10 cellular contexts compared by ENCODE assay signal in genomic region chr18:46518438-46518837, GRCh38.
DNase-seq lines count a peak whose midpoint lies in the region; ATAC-seq and TF ChIP-seq lines count a peak whose summit lies in the region.
"Had no signal": no experiment of that assay in that cellular context is flagged by ENCODE, and none has a peak within 500 bp of the region (broad histone marks: within the 10 kb centered on the region; RNA-seq: fewer than 3 reads in every experiment).

No MANE protein-coding gene starts in this region.

- no peaks in the 10 kb centered on the region; the same call in 2 of the 3 replicates for H3K4me1 Mint-ChIP-seq in GM23338
- no peaks in the 10 kb centered on the region for H3K4me1 Mint-ChIP-seq in osteocyte (ENCODE audit: unreplicated experiment)
- H3K4me1 Mint-ChIP-seq: activated B cell treated with CpG ODN at 0.5 μM for 24 hours had no signal

- H3K36me3 Mint-ChIP-seq in GM23338 (ENCODE audit: low read depth), result no peaks in the 10 kb centered on the region
- no peaks in the 10 kb centered on the region for H3K36me3 Mint-ChIP-seq in osteocyte (ENCODE audit: unreplicated experiment)

- peaks cover 5% of the 10 kb centered on the region; the same call in 1 of the 2 replicates for H3K9me2 ChIP-seq in GM23338 (ENCODE audit: insufficient read depth)

- no peaks in the 10 kb centered on the region for H4K20me1 ChIP-seq in GM23338 (replicated peaks; ENCODE audit: insufficient read depth)

- H3K27me3 ChIP-seq in GM23338 (ENCODE audit: insufficient read depth) (no peaks in the 10 kb centered on the region), stomach (peaks cover 0 to 15% (median 0%) of the 10 kb centered on the region in 3 donors)
- H3K27me3 ChIP-seq: pancreas, tibial artery had no signal

- no peak for TF ChIP-seq POLR2A in stomach (IDR thresholded peaks at IDR 0.05)

- H3F3A ChIP-seq in GM23338 (replicated peaks; ENCODE audit: low read depth), result no peaks in the 10 kb centered on the region

- H3K27ac ChIP-seq in GM23338 (ENCODE audit: low read depth) (no peak overlapping the region), stomach (no peak overlapping the region)
- H3K27ac ChIP-seq: pancreas, tibial artery had no signal

- DNase-seq in GM23338 (ENCODE audit: low spot score), result peak; percentile 55
- peak; percentile 59 for DNase-seq in NCI-H146 (lab: John Stamatoyannopoulos, UW)
- peak; percentile 27 for DNase-seq in epithelial cell of esophagus (ENCODE audit: low read depth)
- peak; percentile 64 for DNase-seq in osteocyte (ENCODE audit: extremely low spot score, unreplicated experiment)
- DNase-seq in foreskin fibroblast, result no peak
- DNase-seq in GDM1 (lab: John Stamatoyannopoulos, UW), result no peak
- DNase-seq in stomach, result no peak
- DNase-seq: activated B cell treated with CpG ODN at 0.5 μM for 24 hours, pancreas, tibial artery had no signal

- intact Hi-C loops in stomach (cut with DNase I; ENCODE audit: low total_unique reads), result no loop called here

- peak; percentile 86 for ATAC-seq in GM23338
- ATAC-seq: pancreas had no signal

- H3K4me1 ChIP-seq in GM23338 (ENCODE audit: insufficient read depth), result no peaks in the 10 kb centered on the region
- no peaks in the 10 kb centered on the region for H3K4me1 ChIP-seq in stomach
- H3K4me1 ChIP-seq: pancreas, tibial artery had no signal

- H3K27me3 Mint-ChIP-seq in GM23338 (ENCODE audit: insufficient read depth, low read depth, poor library complexity) (no peaks in the 10 kb centered on the region), osteocyte (ENCODE audit: unreplicated experiment) (peaks cover 8% of the 10 kb centered on the region)

- peak; percentile 43 to 59 for TF ChIP-seq CTCF in GM23338 (conservative IDR thresholded peaks at IDR 0.05; ENCODE audit: low read depth in 2 of 2)
- peak; percentile 46 for TF ChIP-seq CTCF in epithelial cell of esophagus (IDR thresholded peaks at IDR 0.05; ENCODE audit: insufficient read depth, low read depth, low read length, missing control alignments)
- no peak for TF ChIP-seq CTCF in osteocyte (IDR thresholded peaks at IDR 0.05)
- TF ChIP-seq CTCF in foreskin fibroblast (IDR thresholded peaks at IDR 0.05; ENCODE audit: low read depth, low read length), result no peak
- no peak for TF ChIP-seq CTCF in stomach (IDR thresholded peaks at IDR 0.05)

- no peak overlapping the region for H3K4me2 ChIP-seq in GM23338

- H3K9me3 Mint-ChIP-seq in GM23338, result no peaks in the 10 kb centered on the region
- H3K9me3 Mint-ChIP-seq in osteocyte (ENCODE audit: unreplicated experiment), result no peaks in the 10 kb centered on the region

- TF ChIP-seq EP300 in stomach (IDR thresholded peaks at IDR 0.05), result no peak

- H3K79me2 ChIP-seq in GM23338 (replicated peaks; ENCODE audit: insufficient read depth), result no peaks in the 10 kb centered on the region

- H2AFZ ChIP-seq in GM23338, result no peak overlapping the region

- no peak overlapping the region for H3K27ac Mint-ChIP-seq in GM23338
- no peak overlapping the region for H3K27ac Mint-ChIP-seq in osteocyte (ENCODE audit: unreplicated experiment)
- H3K27ac Mint-ChIP-seq: activated B cell treated with CpG ODN at 0.5 μM for 24 hours had no signal

- H3K36me3 ChIP-seq in GM23338 (ENCODE audit: insufficient read depth) (no peaks in the 10 kb centered on the region), stomach (no peaks in the 10 kb centered on the region)
- H3K36me3 ChIP-seq: pancreas, tibial artery had no signal

- no peak overlapping the region for H3K4me3 ChIP-seq in GM23338
- no peak overlapping the region for H3K4me3 ChIP-seq in epithelial cell of esophagus (ENCODE audit: low read length)
- no peak overlapping the region for H3K4me3 ChIP-seq in foreskin fibroblast (ENCODE audit: low read depth in 1 of 2, low read length in 2 of 2)
- no peak overlapping the region for H3K4me3 ChIP-seq in stomach
- H3K4me3 ChIP-seq: pancreas, tibial artery had no signal

- 41 to 56% (median 51%) methylated on average over 4 to 6 of the region's 6 CpGs for WGBS in stomach, 5 donors

- H3K4me3 Mint-ChIP-seq in GM23338 (no peak overlapping the region), osteocyte (ENCODE audit: unreplicated experiment) (no peak overlapping the region)
- H3K4me3 Mint-ChIP-seq: activated B cell treated with CpG ODN at 0.5 μM for 24 hours had no signal

- peaks cover 0 to 6% (median 3%) of the 10 kb centered on the region in 4 donors for H3K9me3 ChIP-seq in stomach
- H3K9me3 ChIP-seq: pancreas, tibial artery had no signal

TF ChIP-seq in GM23338, 12 proteins besides CTCF, POLR2A, EP300 and RAD21:
- TF ChIP-seq POLR2AphosphoS5 (IDR thresholded peaks at IDR 0.05; ENCODE audit: low read depth), result no peak

Comparison
In these comparisons a context has a peak if more than half of its experiments do, and no peak if none do; other contexts are left out.
1. DNase-seq: peak in GM23338 (single experiment), NCI-H146 (single experiment), epithelial cell of esophagus (single experiment) and osteocyte (single experiment); none in foreskin fibroblast (0 of 2), GDM1 (single experiment) and stomach (single experiment).
2. CTCF ChIP-seq: peak in GM23338 (2 of 2) and epithelial cell of esophagus (single experiment); none in osteocyte (single experiment), foreskin fibroblast (single experiment) and stomach (0 of 7).